Comparison of ENCODE assay signal across 12 cellular contexts in the genomic region with DNA sequence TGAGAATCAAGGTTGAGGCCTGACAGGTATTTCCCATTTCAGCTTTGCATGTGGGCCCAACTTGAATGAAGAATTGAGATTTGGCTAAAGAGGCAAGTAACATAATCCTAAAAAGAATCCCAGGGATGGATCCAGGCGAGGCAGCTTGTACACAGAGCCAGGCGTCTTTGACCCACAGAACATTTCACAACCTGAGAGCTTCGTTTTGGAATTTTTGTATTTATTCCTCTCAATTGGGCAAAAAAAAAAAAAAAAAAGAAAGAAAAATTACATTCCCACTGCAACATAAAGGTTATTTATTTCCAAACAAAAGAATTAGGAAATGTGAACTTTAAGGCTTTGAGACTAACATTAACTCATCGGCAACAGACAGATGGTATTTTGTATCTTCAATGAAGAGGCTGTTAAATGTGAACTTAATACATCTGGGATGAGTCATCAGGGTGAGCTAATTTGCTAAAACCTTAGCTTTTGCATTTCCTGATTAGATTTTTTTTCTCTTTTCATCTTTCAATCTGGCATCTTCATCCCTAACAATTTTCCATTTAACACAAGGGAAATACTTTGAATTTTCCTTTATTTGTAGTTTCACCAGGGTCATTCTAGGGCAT.
A peak's percentile ranks its signal among the peaks of the same experiment; 100 is the strongest.
DNase-seq lines count a peak whose midpoint lies in the region; ATAC-seq, FAIRE-seq and TF ChIP-seq lines count a peak whose summit lies in the region.
"Had no signal": no experiment of that assay in that cellular context is flagged by ENCODE, and none has a peak within 500 bp of the region (broad histone marks: within the 10 kb centered on the region; RNA-seq: fewer than 3 reads in every experiment).

No MANE protein-coding gene starts in this region.

- H3K18ac ChIP-seq in IMR-90 (ENCODE audit: low read depth, low read length): peak overlapping the region; percentile 100

- POLR2A ChIA-PET in IMR-90 (lab: Charles Lee; ENCODE audit: unreplicated experiment): interaction anchor here (0.6 to 1.2 kb wide), 9 partner anchors 116 to 648 kb away, joined by 4 to 17 read pairs (median 7); no protein-coding TSS in a partner anchor

- ATAC-seq in IMR-90 (ENCODE audit: low read depth) (peak; percentile 73), HG03097 (IDR thresholded peaks at IDR 0.05; ENCODE audit: low FRiP score, unreplicated experiment) (no peak), GM21825 (IDR thresholded peaks at IDR 0.05; ENCODE audit: unreplicated experiment) (no peak)
- ATAC-seq: activated T-cell treated with anti-CD3 and anti-CD28 coated beads, Interleukin-2, amount 50 U/mL, for 4 hours had no signal

- H4K20me1 ChIP-seq in IMR-90 (ENCODE audit: insufficient read depth, low read length): no peaks in the 10 kb centered on the region

- TF ChIP-seq POLR2A in IMR-90 (IDR thresholded peaks at IDR 0.05; ENCODE audit: low read depth, low read length): no peak

- H3K4me1 Mint-ChIP-seq in mesothelial cell of epicardium: peaks cover 33% of the 10 kb centered on the region

- peak overlapping the region; percentile 92 for H2AK5ac ChIP-seq in IMR-90 (ENCODE audit: low read depth, low read length)

- WGBS in IMR-90 (ENCODE audit: extremely low coverage in 2 of 2, insufficient read length in 1 of 2), 2 experiments: no CpG with 5 or more reads among the region's 4 CpGs

- no peak overlapping the region for H3K4me3 ChIP-seq in IMR-90 (ENCODE audit: insufficient read depth, low read depth, low read length)
- H3K4me3 ChIP-seq in bronchial epithelial cell (ENCODE audit: low read depth, low read length): no peak overlapping the region

- H2BK120ac ChIP-seq in IMR-90 (ENCODE audit: low read depth, low read length): peak overlapping the region; percentile 92

- BruUV-seq in IMR-90 (replicated peaks; lab: Mats Ljungman, UMichigan): no TSS peak

- peak overlapping the region; percentile 100 for H4K5ac ChIP-seq in IMR-90 (ENCODE audit: low read depth, low read length)

- no peak overlapping the region for H2AFZ ChIP-seq in IMR-90 (replicated peaks; ENCODE audit: low read length, poor library complexity)

- in situ Hi-C loops in IMR-90 (cut with MboI; ENCODE audit: low sequenced_read_pairs): no loop called here

- FAIRE-seq in bronchial epithelial cell (lab: Jason Lieb, UNC): no peak

- peak overlapping the region; percentile 55; the same call in 2 of the 3 replicates for H2BK15ac ChIP-seq in IMR-90 (ENCODE audit: low read depth, low read length)

- no peaks in the 10 kb centered on the region for H3K36me3 ChIP-seq in IMR-90 (ENCODE audit: control insufficient read depth, insufficient read depth, low read length)
- H3K36me3 ChIP-seq in bronchial epithelial cell (ENCODE audit: control insufficient read depth, insufficient read depth, low read length): no peaks in the 10 kb centered on the region

- peak overlapping the region; percentile 79 for H3K14ac ChIP-seq in IMR-90 (replicated peaks; ENCODE audit: low read depth, low read length)

- peak overlapping the region; percentile 86; the same call in 1 of the 2 replicates for H3K9ac ChIP-seq in IMR-90 (ENCODE audit: low read depth, low read length)

- peak; percentile 72 for DNase-seq in AG09319 (ENCODE audit: extremely low read depth, low read depth)
- DNase-seq in IMR-90: peak; percentile 96
- DNase-seq in bronchial epithelial cell (ENCODE audit: low read depth): peak; percentile 44
- DNase-seq in mesothelial cell of epicardium (ENCODE audit: low spot score in 2 of 2, unreplicated experiment in 2 of 2): no peak
- no peak for DNase-seq in GM10266 (ENCODE audit: extremely low spot score)
- DNase-seq in NCI-H187 (lab: John Stamatoyannopoulos, UW): no peak
- DNase-seq: activated T-cell treated with anti-CD3 and anti-CD28 coated beads, Interleukin-2, amount 50 U/mL, for 4 hours; hippocampal formation; NCI-H187 treated with DMSO at 0.1 percent for 48 hours had no signal

- peak overlapping the region; percentile 78 for H3K27ac Mint-ChIP-seq in mesothelial cell of epicardium

- peaks cover 12% of the 10 kb centered on the region for H3K4me1 ChIP-seq in IMR-90 (ENCODE audit: control insufficient read depth, insufficient read depth, low read length)

- H3K23ac ChIP-seq in IMR-90 (ENCODE audit: low read depth, low read length): peak overlapping the region; percentile 46; the same call in 1 of the 2 replicates

- dilution Hi-C loops in IMR-90 (cut with HindIII; ENCODE audit: low sequenced_read_pairs, unreplicated experiment): no loop called here

- no peaks in the 10 kb centered on the region for H3K36me3 Mint-ChIP-seq in mesothelial cell of epicardium

- H3K9me3 ChIP-seq in IMR-90 (ENCODE audit: control insufficient read depth, insufficient read depth, low read length): no peaks in the 10 kb centered on the region

- H3K79me1 ChIP-seq in IMR-90 (ENCODE audit: low read depth in 1 of 2, low read length in 2 of 2): peaks cover 9 to 17% of the 10 kb centered on the region in 2 experiments; a peak in 2 of 4 replicates

- H2AK9ac ChIP-seq in IMR-90 (replicated peaks; ENCODE audit: low read depth, low read length, poor library complexity): peak overlapping the region; percentile 14

- H3K4ac ChIP-seq in IMR-90 (ENCODE audit: low read depth, low read length): peak overlapping the region; percentile 90

- no peak overlapping the region for H3K4me3 Mint-ChIP-seq in mesothelial cell of epicardium
- H3K4me3 Mint-ChIP-seq: activated T-cell treated with anti-CD3 and anti-CD28 coated beads, Interleukin-2, amount 50 U/mL, for 4 hours had no signal

- intact Hi-C loops in IMR-90 (cut with micrococcal nuclease): loop anchor here (2.0 to 5.0 kb wide), 6 partner anchors 60 to 644 kb away; a partner anchor contains a TSS

- H3K27ac ChIP-seq in IMR-90 (ENCODE audit: insufficient read depth, low read length): peak overlapping the region; percentile 100
- H3K27ac ChIP-seq: VCaP had no signal

- TF ChIP-seq CTCF in AG09319 (IDR thresholded peaks at IDR 0.05; ENCODE audit: low read depth, low read length) (no peak), IMR-90 (conservative IDR thresholded peaks at IDR 0.05; ENCODE audit: low read depth, low read length) (no peak), bronchial epithelial cell (IDR thresholded peaks at IDR 0.05; ENCODE audit: insufficient read depth, low read length, severe bottlenecking) (no peak), mesothelial cell of epicardium (IDR thresholded peaks at IDR 0.05; ENCODE audit: unreplicated experiment) (no peak), GM10266 (IDR thresholded peaks at IDR 0.05; ENCODE audit: control insufficient read depth, insufficient read depth, low read depth, missing control alignments) (no peak)

- H3K27me3 Mint-ChIP-seq in mesothelial cell of epicardium (ENCODE audit: low read depth): no peaks in the 10 kb centered on the region

- H3K27me3 ChIP-seq in IMR-90 (ENCODE audit: control insufficient read depth, insufficient read depth, low read length): no peaks in the 10 kb centered on the region
- no peaks in the 10 kb centered on the region for H3K27me3 ChIP-seq in bronchial epithelial cell (ENCODE audit: control insufficient read depth, insufficient read depth, low read length)

- no peak for TF ChIP-seq RAD21 in IMR-90 (IDR thresholded peaks at IDR 0.05; ENCODE audit: low read length)

- peak overlapping the region; percentile 84 for H3K56ac ChIP-seq in IMR-90 (ENCODE audit: extremely low read depth, insufficient read depth, low read length)

- peaks cover 12% of the 10 kb centered on the region; the same call in 1 of the 2 replicates for H3K9me1 ChIP-seq in IMR-90 (ENCODE audit: insufficient read depth, low read length)

- peak overlapping the region; percentile 89 for H2BK20ac ChIP-seq in IMR-90 (ENCODE audit: low read depth, low read length)

- H3K4me2 ChIP-seq in IMR-90 (ENCODE audit: low read depth, low read length): no peak overlapping the region

- peak overlapping the region; percentile 93 for H4K91ac ChIP-seq in IMR-90 (ENCODE audit: insufficient read depth, low read depth, low read length)

- H4K8ac ChIP-seq in IMR-90 (ENCODE audit: low read depth in 2 of 2, low read length in 2 of 2): peak overlapping the region; percentile 79 to 92

- H3K9me3 Mint-ChIP-seq in mesothelial cell of epicardium: no peaks in the 10 kb centered on the region
- H3K9me3 Mint-ChIP-seq: activated T-cell treated with anti-CD3 and anti-CD28 coated beads, Interleukin-2, amount 50 U/mL, for 4 hours had no signal

- CTCF ChIA-PET in IMR-90 (lab: Yijun Ruan, JAX): interaction anchor here (0.6 kb wide), 2 partner anchors 90 to 252 kb away, joined by 3 read pairs; no protein-coding TSS in a partner anchor

- peak overlapping the region; percentile 98 for H2BK5ac ChIP-seq in IMR-90 (ENCODE audit: low read depth, low read length, poor library complexity, severe bottlenecking)

TF ChIP-seq in IMR-90, 13 proteins besides CTCF, POLR2A, EP300 and RAD21:
- TF ChIP-seq FOS (IDR thresholded peaks at IDR 0.05; ENCODE audit: low read depth, low read length) (peak; percentile 97), RCOR1 (IDR thresholded peaks at IDR 0.05; ENCODE audit: insufficient replicate concordance, low read length) (no peak), RFX5 (IDR thresholded peaks at IDR 0.05; ENCODE audit: low read depth, low read length) (no peak), BHLHE40 (IDR thresholded peaks at IDR 0.05; ENCODE audit: low read depth, low read length) (peak; percentile 53; the same call in 1 of the 2 replicates), MAZ (IDR thresholded peaks at IDR 0.05; ENCODE audit: borderline replicate concordance, low read depth, low read length) (0 out of 2 replicates have a peak, but pooled peaks have one; percentile 12), CEBPB (IDR thresholded peaks at IDR 0.05; ENCODE audit: low read depth, low read length) (peak; percentile 40)
- TF ChIP-seq, protein P1, sequence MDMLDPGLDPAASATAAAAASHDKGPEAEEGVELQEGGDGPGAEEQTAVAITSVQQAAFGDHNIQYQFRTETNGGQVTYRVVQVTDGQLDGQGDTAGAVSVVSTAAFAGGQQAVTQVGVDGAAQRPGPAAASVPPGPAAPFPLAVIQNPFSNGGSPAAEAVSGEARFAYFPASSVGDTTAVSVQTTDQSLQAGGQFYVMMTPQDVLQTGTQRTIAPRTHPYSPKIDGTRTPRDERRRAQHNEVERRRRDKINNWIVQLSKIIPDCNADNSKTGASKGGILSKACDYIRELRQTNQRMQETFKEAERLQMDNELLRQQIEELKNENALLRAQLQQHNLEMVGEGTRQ (IDR thresholded peaks at IDR 0.05; ENCODE audit: low read depth, low read length): no peak

Comparison
In these comparisons a context has a peak if more than half of its experiments do, and no peak if none do; other contexts are left out.
1. DNase-seq: peak in AG09319 (single experiment), IMR-90 (single experiment) and bronchial epithelial cell (single experiment); none in mesothelial cell of epicardium (0 of 2), GM10266 (single experiment) and NCI-H187 (0 of 2).